In the genomic region with DNA sequence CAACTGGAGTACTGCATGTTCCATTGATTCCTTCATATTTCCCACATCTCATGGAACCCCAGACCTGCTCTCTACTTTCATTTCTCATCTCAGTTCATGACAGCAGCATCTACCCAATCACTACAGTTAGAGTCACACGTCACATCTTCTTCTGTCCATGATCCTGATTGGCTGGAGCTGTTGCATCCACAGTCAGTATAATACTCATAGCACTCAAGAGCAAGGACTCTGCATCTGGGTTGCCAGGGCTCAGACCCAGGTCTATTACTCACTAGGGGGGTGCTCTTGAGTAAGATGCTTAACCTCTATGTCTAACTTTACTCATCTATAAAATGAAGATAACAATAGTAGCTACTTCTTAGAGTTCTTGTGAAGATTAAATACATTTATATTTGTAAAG, we compare ENCODE assay signal across 15 cellular contexts.
"Had no signal": no experiment of that assay in that cellular context is flagged by ENCODE, and none has a peak within 500 bp of the region (broad histone marks: within the 10 kb centered on the region; RNA-seq: fewer than 3 reads in every experiment).

No MANE protein-coding gene starts in this region.

- H3K9me3 ChIP-seq: adrenal gland, gastroesophageal sphincter, heart left ventricle, left ventricle myocardium inferior, thoracic aorta, upper lobe of right lung had no signal

- H3K36me3 ChIP-seq: adrenal gland, gastroesophageal sphincter, heart left ventricle, left ventricle myocardium inferior, thoracic aorta, upper lobe of right lung had no signal

- H3K27me3 ChIP-seq: adrenal gland, gastroesophageal sphincter, heart left ventricle, upper lobe of right lung had no signal

- H3K27ac ChIP-seq: adrenal gland, dorsolateral prefrontal cortex, gastroesophageal sphincter, heart left ventricle, left ventricle myocardium inferior, parathyroid adenoma, thoracic aorta, upper lobe of right lung, WERI-Rb-1 had no signal

- H3K4me3 ChIP-seq: adrenal gland, dorsolateral prefrontal cortex, gastroesophageal sphincter, heart left ventricle, left ventricle myocardium inferior, thoracic aorta, upper lobe of right lung had no signal

- DNase-seq: activated CD4-positive, alpha-beta T cell treated with anti-CD3 and anti-CD28 coated beads, Interleukin-2, amount 50 U/mL, for 4 hours; activated gamma-delta T cell treated with Interleukin-2 at 50 U/mL for 16 hours; adrenal gland; dorsolateral prefrontal cortex; heart left ventricle; left ventricle myocardium inferior; mammary epithelial cell; midbrain; stimulated activated naive B cell treated with anti-CD40 and anti-IgM and Interleukin-4, amounts not matched to agents 10 μg/mL and 1 μg/mL and 100 μg/mL, for 72 hours; upper lobe of right lung; WERI-Rb-1 had no signal

- ATAC-seq: activated naive CD4-positive, alpha-beta T cell treated with anti-CD3 and anti-CD28 coated beads, Interleukin-2, amount 50 U/mL, for 72 hours; gastroesophageal sphincter; heart left ventricle; stimulated activated naive B cell treated with anti-CD40 and anti-IgM and Interleukin-4, amounts not matched to agents 10 μg/mL and 1 μg/mL and 100 μg/mL, for 72 hours; upper lobe of right lung had no signal

- H3K79me2 ChIP-seq: parathyroid adenoma had no signal

- H3K9ac ChIP-seq: parathyroid adenoma had no signal

- H2AFZ ChIP-seq: parathyroid adenoma had no signal
